Comparison of ENCODE assay signal across 1 cellular context in genomic region chr3:194855025-194855391, GRCh38.
TF ChIP-seq lines count a peak whose summit lies in the region.

No MANE protein-coding gene starts in this region.

TF ChIP-seq in HepG2, 621 proteins besides CTCF, POLR2A, EP300 and RAD21 (continued from another document):
- TF ChIP-seq ZBTB10 (CRISPR knock-in tag; IDR thresholded peaks at IDR 0.05; ENCODE audit: borderline replicate concordance) (peak; percentile 29; the same call in 1 of the 2 replicates), FOXK1 (CRISPR knock-in tag; IDR thresholded peaks at IDR 0.05; ENCODE audit: borderline replicate concordance, low read depth) (no peak), BCL6 (CRISPR knock-in tag; IDR thresholded peaks at IDR 0.05) (peak; percentile 51; the same call in 1 of the 2 replicates), CREB1 (IDR thresholded peaks at IDR 0.05) (no peak), CREB1 (CRISPR knock-in tag; IDR thresholded peaks at IDR 0.05) (no peak), GFI1 (CRISPR knock-in tag; IDR thresholded peaks at IDR 0.05; ENCODE audit: borderline replicate concordance) (no peak), KLF15 (CRISPR knock-in tag; IDR thresholded peaks at IDR 0.05; ENCODE audit: borderline replicate concordance) (no peak), SRSF9 (IDR thresholded peaks at IDR 0.05; ENCODE audit: borderline replicate concordance, insufficient read depth, low read depth, low read length, poor library complexity, severe bottlenecking) (no peak), DPF2 (CRISPR knock-in tag; IDR thresholded peaks at IDR 0.05; ENCODE audit: borderline replicate concordance, low read depth) (no peak), CEBPB (IDR thresholded peaks at IDR 0.05; ENCODE audit: borderline replicate concordance, low read depth, low read length) (no peak), CBX2 (IDR thresholded peaks at IDR 0.05; ENCODE audit: low read depth, low read length) (no peak), CBX2 (CRISPR knock-in tag; IDR thresholded peaks at IDR 0.05; ENCODE audit: low read depth) (no peak)
